ENCODE assay signal across 10 cellular contexts in the genomic region with DNA sequence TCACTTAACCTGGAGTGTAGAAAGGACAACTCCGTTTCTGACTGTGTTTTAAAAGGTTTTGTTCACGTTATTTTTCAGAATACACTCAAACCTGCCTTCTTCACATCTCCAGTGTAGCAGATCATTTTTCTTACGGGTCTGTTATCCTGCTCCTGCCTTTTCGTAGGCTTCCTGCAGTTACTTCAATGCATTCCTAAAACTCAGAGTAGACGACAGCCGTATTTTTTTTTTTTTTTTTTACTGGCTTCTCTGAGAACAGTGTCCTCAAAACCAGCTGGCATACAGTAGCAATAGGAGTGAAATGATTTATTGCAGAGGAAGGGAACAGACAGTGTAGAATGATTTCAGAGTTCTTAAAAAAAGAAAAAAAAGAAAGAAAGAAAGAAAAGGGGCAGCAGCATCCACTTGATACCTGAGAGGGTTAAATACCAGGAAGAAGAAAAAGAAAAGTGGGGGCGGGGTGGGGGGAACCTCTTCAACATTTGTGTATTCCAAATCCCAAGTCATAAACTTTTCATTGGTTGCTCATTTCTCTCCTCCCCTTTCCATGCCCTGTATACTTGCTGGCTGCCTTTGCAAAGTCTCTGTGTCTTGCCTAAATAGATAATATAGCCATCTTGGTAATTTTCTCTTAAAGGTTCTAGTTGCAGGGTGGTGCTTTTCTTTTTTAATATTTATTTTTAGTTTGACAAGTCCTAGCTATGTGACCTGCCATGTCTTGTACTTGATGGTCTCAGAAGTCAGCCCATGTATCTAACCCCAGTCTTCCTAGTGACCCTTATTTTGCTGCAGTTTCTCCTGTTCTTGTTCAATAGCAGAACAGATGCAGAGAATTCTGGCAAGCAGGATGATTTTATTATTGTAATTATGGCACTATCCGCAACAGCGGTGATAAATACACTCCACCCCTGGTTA. TPM values are rescaled to one million over a fixed set of nuclear protein-coding genes. Genes with fewer than 3 reads are reported as not detected.
DNase-seq lines count a peak whose midpoint lies in the region; ATAC-seq and TF ChIP-seq lines count a peak whose summit lies in the region.
"Had no signal": no experiment of that assay in that cellular context is flagged by ENCODE, and none has a peak within 500 bp of the region (broad histone marks: within the 10 kb centered on the region; RNA-seq: fewer than 3 reads in every experiment).

No MANE protein-coding gene starts in this region.

- POLR2A ChIA-PET in RWPE1 (lab: Yijun Ruan, JAX; ENCODE audit: low non-redundant PET), result no interaction called here

- no peak for TF ChIP-seq CTCF in RWPE1 (conservative IDR thresholded peaks at IDR 0.05; ENCODE audit: low read depth)
- no peak for TF ChIP-seq CTCF in foreskin fibroblast (IDR thresholded peaks at IDR 0.05; ENCODE audit: low read depth, low read length)

- ATAC-seq in HG03139 (IDR thresholded peaks at IDR 0.05; ENCODE audit: unreplicated experiment) (no peak), GM21529 (IDR thresholded peaks at IDR 0.05; ENCODE audit: unreplicated experiment) (no peak), HG03432 (IDR thresholded peaks at IDR 0.05; ENCODE audit: unreplicated experiment) (no peak)

- CTCF ChIA-PET in RWPE1 (lab: Yijun Ruan, JAX), result interaction anchor here (1.1 to 1.2 kb wide), 2 partner anchors 9 to 21 kb away, joined by 3 read pairs; no protein-coding TSS in a partner anchor

- DNase-seq in ELR (ENCODE audit: low read depth) (peak; percentile 33), RWPE1 (ENCODE audit: low spot score) (peak; percentile 18), foreskin fibroblast (peak in 1 of 2 donors; percentile 27), renal cortical epithelial cell (ENCODE audit: low read depth) (peak; percentile 51), GM19240 (ENCODE audit: insufficient read length, low spot score) (no peak)
- DNase-seq: OCI-M1; stimulated activated naive CD4-positive, alpha-beta T cell treated with Interleukin-2 at 50 U/mL for 16 hours had no signal

- peak overlapping the region; percentile 61 to 71 for H3K4me3 ChIP-seq in foreskin fibroblast (ENCODE audit: low read depth in 1 of 2, low read length in 2 of 2)

- H3K27ac ChIP-seq in RWPE1, result peak overlapping the region; percentile 83

RNA-seq across cellular contexts. Expression of a gene that starts 2.8 kb away (rescaled TPM):
- total RNA-seq in renal cortical epithelial cell, result 47.4 and 69.3 TPM in 2 replicates
